In genomic region chr15:77224352-77224751, GRCh38 we compare ENCODE assay signal across 15 cellular contexts.
DNase-seq lines count a peak whose midpoint lies in the region; ATAC-seq and TF ChIP-seq lines count a peak whose summit lies in the region.
"Had no signal": no experiment of that assay in that cellular context is flagged by ENCODE, and none has a peak within 500 bp of the region (broad histone marks: within the 10 kb centered on the region; RNA-seq: fewer than 3 reads in every experiment).

No MANE protein-coding gene starts in this region.

- peaks cover 14% of the 10 kb centered on the region for H3K4me1 Mint-ChIP-seq in activated naive CD8-positive, alpha-beta T cell treated with anti-CD3 and anti-CD28 coated beads, Interleukin-2, amount 10 ng/mL, durations not matched to agents 7 days and 5 days
- H3K4me1 Mint-ChIP-seq in activated naive CD8-positive, alpha-beta T cell treated with anti-CD3 and anti-CD28 coated beads for 36 hours, result peaks cover 11% of the 10 kb centered on the region

- peaks cover 2% of the 10 kb centered on the region for H3K36me3 Mint-ChIP-seq in activated naive CD8-positive, alpha-beta T cell treated with anti-CD3 and anti-CD28 coated beads, Interleukin-2, amount 10 ng/mL, durations not matched to agents 7 days and 5 days
- peaks cover 1% of the 10 kb centered on the region for H3K36me3 Mint-ChIP-seq in activated naive CD8-positive, alpha-beta T cell treated with anti-CD3 and anti-CD28 coated beads for 36 hours

- TF ChIP-seq CTCF in upper lobe of right lung (IDR thresholded peaks at IDR 0.05), result no peak

- H3K36me3 ChIP-seq in upper lobe of right lung, result no peaks in the 10 kb centered on the region
- H3K36me3 ChIP-seq: heart right ventricle had no signal

- peak overlapping the region; percentile 13 for H3K27ac ChIP-seq in upper lobe of right lung

- H3K4me1 ChIP-seq in upper lobe of right lung, result peaks cover 17% of the 10 kb centered on the region

- no peaks in the 10 kb centered on the region for H3K9me3 Mint-ChIP-seq in activated naive CD8-positive, alpha-beta T cell treated with anti-CD3 and anti-CD28 coated beads, Interleukin-2, amount 10 ng/mL, durations not matched to agents 7 days and 5 days
- no peaks in the 10 kb centered on the region for H3K9me3 Mint-ChIP-seq in activated naive CD8-positive, alpha-beta T cell treated with anti-CD3 and anti-CD28 coated beads for 36 hours
- H3K9me3 Mint-ChIP-seq: IgD-negative memory B cell had no signal

- H3K4me3 ChIP-seq in upper lobe of right lung, result no peak overlapping the region
- H3K4me3 ChIP-seq: heart right ventricle, lung had no signal

- H3K4me3 Mint-ChIP-seq in activated naive CD8-positive, alpha-beta T cell treated with anti-CD3 and anti-CD28 coated beads, Interleukin-2, amount 10 ng/mL, durations not matched to agents 7 days and 5 days, result no peak overlapping the region
- no peak overlapping the region for H3K4me3 Mint-ChIP-seq in activated naive CD8-positive, alpha-beta T cell treated with anti-CD3 and anti-CD28 coated beads for 36 hours
- H3K4me3 Mint-ChIP-seq: IgD-negative memory B cell had no signal

- no peaks in the 10 kb centered on the region for H3K9me3 ChIP-seq in upper lobe of right lung
- H3K9me3 ChIP-seq: heart right ventricle had no signal

- no peak overlapping the region for H3K27ac Mint-ChIP-seq in activated naive CD8-positive, alpha-beta T cell treated with anti-CD3 and anti-CD28 coated beads, Interleukin-2, amount 10 ng/mL, durations not matched to agents 7 days and 5 days
- H3K27ac Mint-ChIP-seq in activated naive CD8-positive, alpha-beta T cell treated with anti-CD3 and anti-CD28 coated beads for 36 hours, result no peak overlapping the region
- H3K27ac Mint-ChIP-seq: IgD-negative memory B cell had no signal

- POLR2A ChIA-PET in activated naive CD8-positive, alpha-beta T cell treated with anti-CD3 and anti-CD28 coated beads, Interleukin-2, amount 10 ng/mL, durations not matched to agents 7 days and 5 days (lab: Charles Lee), result interaction anchor here (1.0 kb wide), 1 partner anchor 42 kb away, joined by 3 read pairs; no protein-coding TSS in a partner anchor

- intact Hi-C loops in left colon (cut with DNase I, micrococcal nuclease), result no loop called here
- intact Hi-C loops in upper lobe of right lung (cut with DNase I), result no loop called here

- no peaks in the 10 kb centered on the region for H3K27me3 ChIP-seq in upper lobe of right lung
- H3K27me3 ChIP-seq: heart right ventricle had no signal

- H3K27me3 Mint-ChIP-seq in activated naive CD8-positive, alpha-beta T cell treated with anti-CD3 and anti-CD28 coated beads, Interleukin-2, amount 10 ng/mL, durations not matched to agents 7 days and 5 days, result no peaks in the 10 kb centered on the region
- H3K27me3 Mint-ChIP-seq in activated naive CD8-positive, alpha-beta T cell treated with anti-CD3 and anti-CD28 coated beads for 36 hours, result no peaks in the 10 kb centered on the region
- H3K27me3 Mint-ChIP-seq: IgD-negative memory B cell had no signal

- DNase-seq in activated naive CD8-positive, alpha-beta T cell treated with anti-CD3 and anti-CD28 coated beads, Interleukin-2, amount 10 ng/mL, durations not matched to agents 7 days and 5 days, result no peak
- no peak for DNase-seq in activated naive CD8-positive, alpha-beta T cell treated with anti-CD3 and anti-CD28 coated beads for 36 hours
- DNase-seq in left colon (no peak), upper lobe of right lung (no peak), hypothalamus (lab: John Stamatoyannopoulos, UW) (no peak)
- DNase-seq in activated CD4-positive, alpha-beta T cell treated with anti-CD3 and anti-CD28 coated beads, Interleukin-2, amount 50 U/mL, for 1 hour, result no peak
- no peak for DNase-seq in effector CD4-positive, alpha-beta T cell
- DNase-seq: activated CD8-positive, alpha-beta memory T cell treated with anti-CD3 and anti-CD28 coated beads for 24 hours; activated naive CD4-positive, alpha-beta T cell; heart right ventricle; NCI-H510A treated with DMSO at 0.1 percent for 48 hours; T-helper 9 cell had no signal

- ATAC-seq in activated naive CD8-positive, alpha-beta T cell treated with anti-CD3 and anti-CD28 coated beads, Interleukin-2, amount 10 ng/mL, durations not matched to agents 7 days and 5 days (ENCODE audit: low read depth), result peak; percentile 68
- ATAC-seq in SK-N-SH treated with all-trans-retinoic acid at 6 μM for 48 hours (peak; percentile 42; the same call in 2 of the 3 replicates), left colon (peak; percentile 40), upper lobe of right lung (no peak)

TF ChIP-seq in SK-N-SH treated with all-trans-retinoic acid at 6 μM for 48 hours, 23 proteins besides CTCF, POLR2A, EP300 and RAD21:
- TF ChIP-seq, protein P1, sequence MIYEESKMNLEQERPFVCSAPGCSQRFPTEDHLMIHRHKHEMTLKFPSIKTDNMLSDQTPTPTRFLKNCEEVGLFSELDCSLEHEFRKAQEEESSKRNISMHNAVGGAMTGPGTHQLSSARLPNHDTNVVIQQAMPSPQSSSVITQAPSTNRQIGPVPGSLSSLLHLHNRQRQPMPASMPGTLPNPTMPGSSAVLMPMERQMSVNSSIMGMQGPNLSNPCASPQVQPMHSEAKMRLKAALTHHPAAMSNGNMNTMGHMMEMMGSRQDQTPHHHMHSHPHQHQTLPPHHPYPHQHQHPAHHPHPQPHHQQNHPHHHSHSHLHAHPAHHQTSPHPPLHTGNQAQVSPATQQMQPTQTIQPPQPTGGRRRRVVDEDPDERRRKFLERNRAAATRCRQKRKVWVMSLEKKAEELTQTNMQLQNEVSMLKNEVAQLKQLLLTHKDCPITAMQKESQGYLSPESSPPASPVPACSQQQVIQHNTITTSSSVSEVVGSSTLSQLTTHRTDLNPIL (CRISPR knock-in tag; IDR thresholded peaks at IDR 0.05; ENCODE audit: low read depth), result no peak
- TF ChIP-seq, protein P2, sequence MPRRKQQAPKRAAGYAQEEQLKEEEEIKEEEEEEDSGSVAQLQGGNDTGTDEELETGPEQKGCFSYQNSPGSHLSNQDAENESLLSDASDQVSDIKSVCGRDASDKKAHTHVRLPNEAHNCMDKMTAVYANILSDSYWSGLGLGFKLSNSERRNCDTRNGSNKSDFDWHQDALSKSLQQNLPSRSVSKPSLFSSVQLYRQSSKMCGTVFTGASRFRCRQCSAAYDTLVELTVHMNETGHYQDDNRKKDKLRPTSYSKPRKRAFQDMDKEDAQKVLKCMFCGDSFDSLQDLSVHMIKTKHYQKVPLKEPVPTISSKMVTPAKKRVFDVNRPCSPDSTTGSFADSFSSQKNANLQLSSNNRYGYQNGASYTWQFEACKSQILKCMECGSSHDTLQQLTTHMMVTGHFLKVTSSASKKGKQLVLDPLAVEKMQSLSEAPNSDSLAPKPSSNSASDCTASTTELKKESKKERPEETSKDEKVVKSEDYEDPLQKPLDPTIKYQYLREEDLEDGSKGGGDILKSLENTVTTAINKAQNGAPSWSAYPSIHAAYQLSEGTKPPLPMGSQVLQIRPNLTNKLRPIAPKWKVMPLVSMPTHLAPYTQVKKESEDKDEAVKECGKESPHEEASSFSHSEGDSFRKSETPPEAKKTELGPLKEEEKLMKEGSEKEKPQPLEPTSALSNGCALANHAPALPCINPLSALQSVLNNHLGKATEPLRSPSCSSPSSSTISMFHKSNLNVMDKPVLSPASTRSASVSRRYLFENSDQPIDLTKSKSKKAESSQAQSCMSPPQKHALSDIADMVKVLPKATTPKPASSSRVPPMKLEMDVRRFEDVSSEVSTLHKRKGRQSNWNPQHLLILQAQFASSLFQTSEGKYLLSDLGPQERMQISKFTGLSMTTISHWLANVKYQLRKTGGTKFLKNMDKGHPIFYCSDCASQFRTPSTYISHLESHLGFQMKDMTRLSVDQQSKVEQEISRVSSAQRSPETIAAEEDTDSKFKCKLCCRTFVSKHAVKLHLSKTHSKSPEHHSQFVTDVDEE (CRISPR knock-in tag; IDR thresholded peaks at IDR 0.05), result no peak
- TF ChIP-seq CSDC2 (CRISPR knock-in tag; IDR thresholded peaks at IDR 0.05) (no peak), OSR1 (CRISPR knock-in tag; IDR thresholded peaks at IDR 0.05) (no peak), ZFP3 (CRISPR knock-in tag; IDR thresholded peaks at IDR 0.05) (no peak), ZNF8 (CRISPR knock-in tag; IDR thresholded peaks at IDR 0.05) (no peak), TCF4 (CRISPR knock-in tag; IDR thresholded peaks at IDR 0.05; ENCODE audit: borderline replicate concordance) (no peak), RARB (CRISPR knock-in tag; IDR thresholded peaks at IDR 0.05) (no peak), ZNF565 (CRISPR knock-in tag; conservative IDR thresholded peaks at IDR 0.05; ENCODE audit: low read depth) (no peak), TOX (CRISPR knock-in tag; IDR thresholded peaks at IDR 0.05; ENCODE audit: borderline replicate concordance) (no peak), ISL1 (CRISPR knock-in tag; IDR thresholded peaks at IDR 0.05) (no peak), ESRRG (CRISPR knock-in tag; IDR thresholded peaks at IDR 0.05) (no peak), ARNTL (CRISPR knock-in tag; IDR thresholded peaks at IDR 0.05; ENCODE audit: borderline replicate concordance, low read depth) (no peak), ZC3H10 (CRISPR knock-in tag; IDR thresholded peaks at IDR 0.05) (no peak), ZNF70 (CRISPR knock-in tag; IDR thresholded peaks at IDR 0.05) (no peak)
